In the genomic region with DNA sequence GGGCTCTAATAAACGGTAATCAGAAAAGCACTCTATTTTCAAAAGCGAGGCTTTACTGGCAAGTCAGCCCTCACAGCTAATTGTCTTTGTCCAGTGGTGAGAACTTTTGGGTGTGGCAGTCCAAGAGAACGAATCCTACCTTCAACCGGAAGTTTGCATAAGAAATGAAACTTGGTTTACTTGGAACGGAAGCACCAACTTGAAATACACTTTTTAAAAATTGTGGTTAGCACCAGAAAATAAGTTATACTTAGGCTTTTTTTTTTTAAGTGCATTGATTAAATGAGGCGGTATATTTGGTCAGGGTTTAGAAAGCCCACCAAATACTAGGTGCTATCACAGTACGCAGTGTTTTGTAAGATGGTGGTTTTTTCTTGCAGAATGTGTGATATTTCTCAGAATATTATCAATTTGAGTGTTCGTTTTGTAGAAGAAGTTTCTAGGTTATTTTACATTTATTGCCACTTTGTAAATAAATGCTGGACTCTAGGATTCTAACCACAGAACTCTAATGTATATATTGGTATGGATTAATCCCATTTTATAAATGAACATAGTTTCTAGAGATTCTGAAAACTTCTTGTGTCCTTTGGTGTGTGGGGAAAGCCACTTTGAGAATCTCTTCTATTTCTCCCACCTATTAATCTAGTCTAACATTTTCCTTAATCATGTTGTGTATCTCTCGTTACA, we compare ENCODE assay signal across 1 cellular context.
TF ChIP-seq lines count a peak whose summit lies in the region.

No MANE protein-coding gene starts in this region.

TF ChIP-seq in K562, 482 proteins besides CTCF, POLR2A, EP300 and RAD21 (continued from another document):
- TF ChIP-seq, protein P1, sequence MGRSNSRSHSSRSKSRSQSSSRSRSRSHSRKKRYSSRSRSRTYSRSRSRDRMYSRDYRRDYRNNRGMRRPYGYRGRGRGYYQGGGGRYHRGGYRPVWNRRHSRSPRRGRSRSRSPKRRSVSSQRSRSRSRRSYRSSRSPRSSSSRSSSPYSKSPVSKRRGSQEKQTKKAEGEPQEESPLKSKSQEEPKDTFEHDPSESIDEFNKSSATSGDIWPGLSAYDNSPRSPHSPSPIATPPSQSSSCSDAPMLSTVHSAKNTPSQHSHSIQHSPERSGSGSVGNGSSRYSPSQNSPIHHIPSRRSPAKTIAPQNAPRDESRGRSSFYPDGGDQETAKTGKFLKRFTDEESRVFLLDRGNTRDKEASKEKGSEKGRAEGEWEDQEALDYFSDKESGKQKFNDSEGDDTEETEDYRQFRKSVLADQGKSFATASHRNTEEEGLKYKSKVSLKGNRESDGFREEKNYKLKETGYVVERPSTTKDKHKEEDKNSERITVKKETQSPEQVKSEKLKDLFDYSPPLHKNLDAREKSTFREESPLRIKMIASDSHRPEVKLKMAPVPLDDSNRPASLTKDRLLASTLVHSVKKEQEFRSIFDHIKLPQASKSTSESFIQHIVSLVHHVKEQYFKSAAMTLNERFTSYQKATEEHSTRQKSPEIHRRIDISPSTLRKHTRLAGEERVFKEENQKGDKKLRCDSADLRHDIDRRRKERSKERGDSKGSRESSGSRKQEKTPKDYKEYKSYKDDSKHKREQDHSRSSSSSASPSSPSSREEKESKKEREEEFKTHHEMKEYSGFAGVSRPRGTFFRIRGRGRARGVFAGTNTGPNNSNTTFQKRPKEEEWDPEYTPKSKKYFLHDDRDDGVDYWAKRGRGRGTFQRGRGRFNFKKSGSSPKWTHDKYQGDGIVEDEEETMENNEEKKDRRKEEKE (IDR thresholded peaks at IDR 0.05; ENCODE audit: borderline replicate concordance in 1 of 2, control insufficient read depth in 1 of 2, low read depth in 2 of 2, low read length in 1 of 2) = peak in 1 of 2 experiments; percentile 32; a peak in 1 of 4 replicates
- TF ChIP-seq DNMT1 (IDR thresholded peaks at IDR 0.05) = no peak
- TF ChIP-seq ETV1 (tag; conservative IDR thresholded peaks at IDR 0.05; ENCODE audit: low read depth) = peak; percentile 86
- TF ChIP-seq KLF1 (tag; IDR thresholded peaks at IDR 0.05) = peak; percentile 57; the same call in 1 of the 2 replicates
- 0 out of 2 replicates have a peak, but pooled peaks have one; percentile 6 for TF ChIP-seq SOX6 (IDR thresholded peaks at IDR 0.05)
- peak; percentile 53 for TF ChIP-seq KDM5B (IDR thresholded peaks at IDR 0.05; ENCODE audit: insufficient replicate concordance, low read depth, low read length)
- TF ChIP-seq OTX1 (CRISPR knock-in tag; IDR thresholded peaks at IDR 0.05) = no peak
- TF ChIP-seq CHD1 (IDR thresholded peaks at IDR 0.05; ENCODE audit: low read length) = peak; percentile 88
- no peak for TF ChIP-seq NCOA4 (IDR thresholded peaks at IDR 0.05; ENCODE audit: partially characterized antibody)
- TF ChIP-seq KLF6 (CRISPR knock-in tag; IDR thresholded peaks at IDR 0.05; ENCODE audit: borderline replicate concordance) = peak; percentile 75; the same call in 1 of the 2 replicates
- TF ChIP-seq ZNF41 (CRISPR knock-in tag; conservative IDR thresholded peaks at IDR 0.05) = 0 out of 2 replicates have a peak, but pooled peaks have one; percentile 4
- peak; percentile 71; the same call in 1 of the 2 replicates for TF ChIP-seq CHCHD3 (CRISPR knock-in tag; IDR thresholded peaks at IDR 0.05)
- TF ChIP-seq SIN3A (IDR thresholded peaks at IDR 0.05; ENCODE audit: borderline replicate concordance in 2 of 2, control insufficient read depth in 1 of 2, low read depth in 2 of 2, low read length in 2 of 2) = peak in 1 of 2 experiments; percentile 6; a peak in 1 of 4 replicates
- TF ChIP-seq, protein P2, sequence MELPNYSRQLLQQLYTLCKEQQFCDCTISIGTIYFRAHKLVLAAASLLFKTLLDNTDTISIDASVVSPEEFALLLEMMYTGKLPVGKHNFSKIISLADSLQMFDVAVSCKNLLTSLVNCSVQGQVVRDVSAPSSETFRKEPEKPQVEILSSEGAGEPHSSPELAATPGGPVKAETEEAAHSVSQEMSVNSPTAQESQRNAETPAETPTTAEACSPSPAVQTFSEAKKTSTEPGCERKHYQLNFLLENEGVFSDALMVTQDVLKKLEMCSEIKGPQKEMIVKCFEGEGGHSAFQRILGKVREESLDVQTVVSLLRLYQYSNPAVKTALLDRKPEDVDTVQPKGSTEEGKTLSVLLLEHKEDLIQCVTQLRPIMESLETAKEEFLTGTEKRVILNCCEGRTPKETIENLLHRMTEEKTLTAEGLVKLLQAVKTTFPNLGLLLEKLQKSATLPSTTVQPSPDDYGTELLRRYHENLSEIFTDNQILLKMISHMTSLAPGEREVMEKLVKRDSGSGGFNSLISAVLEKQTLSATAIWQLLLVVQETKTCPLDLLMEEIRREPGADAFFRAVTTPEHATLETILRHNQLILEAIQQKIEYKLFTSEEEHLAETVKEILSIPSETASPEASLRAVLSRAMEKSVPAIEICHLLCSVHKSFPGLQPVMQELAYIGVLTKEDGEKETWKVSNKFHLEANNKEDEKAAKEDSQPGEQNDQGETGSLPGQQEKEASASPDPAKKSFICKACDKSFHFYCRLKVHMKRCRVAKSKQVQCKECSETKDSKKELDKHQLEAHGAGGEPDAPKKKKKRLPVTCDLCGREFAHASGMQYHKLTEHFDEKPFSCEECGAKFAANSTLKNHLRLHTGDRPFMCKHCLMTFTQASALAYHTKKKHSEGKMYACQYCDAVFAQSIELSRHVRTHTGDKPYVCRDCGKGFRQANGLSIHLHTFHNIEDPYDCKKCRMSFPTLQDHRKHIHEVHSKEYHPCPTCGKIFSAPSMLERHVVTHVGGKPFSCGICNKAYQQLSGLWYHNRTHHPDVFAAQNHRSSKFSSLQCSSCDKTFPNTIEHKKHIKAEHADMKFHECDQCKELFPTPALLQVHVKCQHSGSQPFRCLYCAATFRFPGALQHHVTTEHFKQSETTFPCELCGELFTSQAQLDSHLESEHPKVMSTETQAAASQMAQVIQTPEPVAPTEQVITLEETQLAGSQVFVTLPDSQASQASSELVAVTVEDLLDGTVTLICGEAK (IDR thresholded peaks at IDR 0.05) = peak; percentile 65
- TF ChIP-seq, protein P2 (CRISPR knock-in tag; IDR thresholded peaks at IDR 0.05) = no peak
- TF ChIP-seq ZNF134 (CRISPR knock-in tag; conservative IDR thresholded peaks at IDR 0.05) = 0 out of 2 replicates have a peak, but pooled peaks have one; percentile 32
- TF ChIP-seq, protein P3, sequence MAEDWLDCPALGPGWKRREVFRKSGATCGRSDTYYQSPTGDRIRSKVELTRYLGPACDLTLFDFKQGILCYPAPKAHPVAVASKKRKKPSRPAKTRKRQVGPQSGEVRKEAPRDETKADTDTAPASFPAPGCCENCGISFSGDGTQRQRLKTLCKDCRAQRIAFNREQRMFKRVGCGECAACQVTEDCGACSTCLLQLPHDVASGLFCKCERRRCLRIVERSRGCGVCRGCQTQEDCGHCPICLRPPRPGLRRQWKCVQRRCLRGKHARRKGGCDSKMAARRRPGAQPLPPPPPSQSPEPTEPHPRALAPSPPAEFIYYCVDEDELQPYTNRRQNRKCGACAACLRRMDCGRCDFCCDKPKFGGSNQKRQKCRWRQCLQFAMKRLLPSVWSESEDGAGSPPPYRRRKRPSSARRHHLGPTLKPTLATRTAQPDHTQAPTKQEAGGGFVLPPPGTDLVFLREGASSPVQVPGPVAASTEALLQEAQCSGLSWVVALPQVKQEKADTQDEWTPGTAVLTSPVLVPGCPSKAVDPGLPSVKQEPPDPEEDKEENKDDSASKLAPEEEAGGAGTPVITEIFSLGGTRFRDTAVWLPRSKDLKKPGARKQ (CRISPR knock-in tag; IDR thresholded peaks at IDR 0.05) = 0 out of 2 replicates have a peak, but pooled peaks have one; percentile 50
- TF ChIP-seq RBFOX2 (IDR thresholded peaks at IDR 0.05; ENCODE audit: low read depth, low read length) = peak; percentile 61
- TF ChIP-seq ZNF408 (CRISPR knock-in tag; IDR thresholded peaks at IDR 0.05; ENCODE audit: low read depth) = no peak
